11 cellular contexts compared by ENCODE assay signal in genomic region chrX:130944230-130944629, GRCh38.
"Had no signal": no experiment of that assay in that cellular context is flagged by ENCODE, and none has a peak within 500 bp of the region (broad histone marks: within the 10 kb centered on the region; RNA-seq: fewer than 3 reads in every experiment).

No MANE protein-coding gene starts in this region.

- H3K27ac ChIP-seq: GM23248, HL-60, KMS-11 had no signal

- H3K4me3 ChIP-seq: GM23248, HAP-1 had no signal

- DNase-seq: GM23248, GOT3, H7, HFFc6, KBM-7 had no signal

- H3K36me3 Mint-ChIP-seq: IgD-negative memory B cell had no signal

- H2AFZ ChIP-seq: GM23248 had no signal

- ATAC-seq: HCT116, HepG2 had no signal

- H3K4me2 ChIP-seq: KMS-11 had no signal

- H3K36me3 ChIP-seq: HAP-1 had no signal

- H3K4me1 Mint-ChIP-seq: IgD-negative memory B cell had no signal

- FAIRE-seq: HepG2 had no signal

- H3K4me3 Mint-ChIP-seq: HFFc6, IgD-negative memory B cell had no signal

- H3K9me3 Mint-ChIP-seq: HFFc6 had no signal

- H3K27ac Mint-ChIP-seq: HFFc6, IgD-negative memory B cell had no signal

- H3K9me3 ChIP-seq: HAP-1 had no signal

- H3K9ac ChIP-seq: GM23248, KMS-11 had no signal
